ENCODE assay signal across 1 cellular context in the genomic region with DNA sequence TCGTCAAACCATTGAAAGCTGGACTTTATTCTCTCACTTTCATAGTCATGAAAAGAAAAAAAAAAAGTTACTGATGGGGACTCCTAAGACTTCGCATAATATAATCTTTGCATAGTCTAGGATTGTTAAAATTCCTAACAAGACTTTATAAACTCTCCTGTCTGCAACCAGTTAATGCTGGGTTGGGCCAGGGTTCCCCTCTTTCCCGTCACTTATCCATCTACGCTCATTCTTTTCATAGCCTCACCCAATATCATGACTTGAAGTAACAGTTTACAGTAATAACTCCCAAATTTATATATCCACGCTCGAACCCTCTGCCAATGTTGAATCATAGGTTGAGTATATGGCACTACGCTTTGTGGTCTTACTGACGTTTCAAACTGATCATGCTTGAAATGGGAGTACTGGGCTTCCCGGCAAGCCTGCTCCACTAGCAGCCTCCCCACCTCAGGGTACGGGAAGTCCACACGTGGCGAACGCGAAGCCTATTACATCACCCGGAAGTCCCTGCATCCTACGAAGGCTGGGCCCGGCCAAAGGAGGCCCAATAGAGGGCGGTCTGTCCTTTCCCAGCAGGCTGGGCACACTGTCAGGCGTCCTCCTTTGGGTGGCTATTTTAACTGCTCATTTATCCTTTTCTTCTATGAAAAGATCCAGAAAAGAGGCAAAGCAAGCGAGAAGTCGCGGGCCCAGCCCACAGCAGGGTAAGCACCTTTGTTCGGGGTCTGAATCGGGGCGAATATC.
TF ChIP-seq lines count a peak whose summit lies in the region.

No MANE protein-coding gene starts in this region.

TF ChIP-seq in HepG2, 621 proteins besides CTCF, POLR2A, EP300 and RAD21 (continues in another document):
- TF ChIP-seq MAF1 (CRISPR knock-in tag; IDR thresholded peaks at IDR 0.05; ENCODE audit: borderline replicate concordance) (peak; percentile 51; the same call in 1 of the 2 replicates), PCBP2 (optimal IDR thresholded peaks at IDR 0.05; ENCODE audit: low read depth, low read length, poor library complexity, severe bottlenecking) (no peak), RXRA (CRISPR knock-in tag; IDR thresholded peaks at IDR 0.05) (peak; percentile 12; the same call in 1 of the 2 replicates), ZNF432 (CRISPR knock-in tag; IDR thresholded peaks at IDR 0.05; ENCODE audit: borderline replicate concordance) (no peak), ZFY (CRISPR knock-in tag; IDR thresholded peaks at IDR 0.05) (peak; percentile 80), ZNF343 (CRISPR knock-in tag; IDR thresholded peaks at IDR 0.05) (no peak), GATAD1 (CRISPR knock-in tag; IDR thresholded peaks at IDR 0.05) (peak; percentile 63; the same call in 1 of the 2 replicates), EHMT2 (IDR thresholded peaks at IDR 0.05; ENCODE audit: borderline replicate concordance, low read depth, low read length) (no peak), RFXANK (CRISPR knock-in tag; IDR thresholded peaks at IDR 0.05) (peak; percentile 32; the same call in 1 of the 2 replicates), SP140L (CRISPR knock-in tag; IDR thresholded peaks at IDR 0.05; ENCODE audit: borderline replicate concordance) (0 out of 2 replicates have a peak, but pooled peaks have one; percentile 22), JUND (CRISPR knock-in tag; IDR thresholded peaks at IDR 0.05) (peak; percentile 76), ZNF329 (CRISPR knock-in tag; IDR thresholded peaks at IDR 0.05; ENCODE audit: low read depth) (no peak), PLSCR1 (CRISPR knock-in tag; IDR thresholded peaks at IDR 0.05; ENCODE audit: borderline replicate concordance) (no peak), CBX1 (IDR thresholded peaks at IDR 0.05; ENCODE audit: low read depth) (peak; percentile 43), FOXC1 (CRISPR knock-in tag; IDR thresholded peaks at IDR 0.05; ENCODE audit: borderline replicate concordance) (no peak), TCF7 (IDR thresholded peaks at IDR 0.05; ENCODE audit: low read depth) (no peak), ZNF564 (CRISPR knock-in tag; IDR thresholded peaks at IDR 0.05) (no peak), FOXA3 (CRISPR knock-in tag; IDR thresholded peaks at IDR 0.05) (peak; percentile 74), BRF2 (CRISPR knock-in tag; IDR thresholded peaks at IDR 0.05) (peak; percentile 64; the same call in 1 of the 2 replicates), TFAP4 (IDR thresholded peaks at IDR 0.05; ENCODE audit: borderline replicate concordance, low read depth) (peak; percentile 28; the same call in 1 of the 2 replicates), HIVEP1 (CRISPR knock-in tag; IDR thresholded peaks at IDR 0.05) (peak; percentile 65), ZNF703 (CRISPR knock-in tag; IDR thresholded peaks at IDR 0.05; ENCODE audit: borderline replicate concordance) (no peak), TOPORS (CRISPR knock-in tag; IDR thresholded peaks at IDR 0.05) (0 out of 2 replicates have a peak, but pooled peaks have one; percentile 60), PHF21A (CRISPR knock-in tag; IDR thresholded peaks at IDR 0.05) (peak; percentile 67), ZNF768 (CRISPR knock-in tag; IDR thresholded peaks at IDR 0.05) (peak; percentile 14; the same call in 1 of the 2 replicates), ZNF33B (CRISPR knock-in tag; IDR thresholded peaks at IDR 0.05) (0 out of 2 replicates have a peak, but pooled peaks have one; percentile 39), ZFP37 (CRISPR knock-in tag; IDR thresholded peaks at IDR 0.05; ENCODE audit: borderline replicate concordance) (peak; percentile 89; the same call in 1 of the 2 replicates), ZNF224 (CRISPR knock-in tag; IDR thresholded peaks at IDR 0.05) (no peak), IKZF5 (CRISPR knock-in tag; IDR thresholded peaks at IDR 0.05) (peak; percentile 91), ZMAT3 (CRISPR knock-in tag; conservative IDR thresholded peaks at IDR 0.05) (peak; percentile 67; the same call in 1 of the 2 replicates), TCF12 (IDR thresholded peaks at IDR 0.05) (no peak), TCF12 (CRISPR knock-in tag; IDR thresholded peaks at IDR 0.05) (peak; percentile 21; the same call in 1 of the 2 replicates), ZNF281 (CRISPR knock-in tag; IDR thresholded peaks at IDR 0.05; ENCODE audit: borderline replicate concordance) (0 out of 2 replicates have a peak, but pooled peaks have one; percentile 63), MTA1 (CRISPR knock-in tag; IDR thresholded peaks at IDR 0.05; ENCODE audit: borderline replicate concordance) (no peak), ZSCAN12 (CRISPR knock-in tag; IDR thresholded peaks at IDR 0.05) (peak; percentile 58; the same call in 1 of the 2 replicates), SMARCC2 (IDR thresholded peaks at IDR 0.05) (no peak), JUNB (CRISPR knock-in tag; IDR thresholded peaks at IDR 0.05; ENCODE audit: borderline replicate concordance) (no peak; the same call in 1 of the 2 replicates)
- TF ChIP-seq, protein P1, sequence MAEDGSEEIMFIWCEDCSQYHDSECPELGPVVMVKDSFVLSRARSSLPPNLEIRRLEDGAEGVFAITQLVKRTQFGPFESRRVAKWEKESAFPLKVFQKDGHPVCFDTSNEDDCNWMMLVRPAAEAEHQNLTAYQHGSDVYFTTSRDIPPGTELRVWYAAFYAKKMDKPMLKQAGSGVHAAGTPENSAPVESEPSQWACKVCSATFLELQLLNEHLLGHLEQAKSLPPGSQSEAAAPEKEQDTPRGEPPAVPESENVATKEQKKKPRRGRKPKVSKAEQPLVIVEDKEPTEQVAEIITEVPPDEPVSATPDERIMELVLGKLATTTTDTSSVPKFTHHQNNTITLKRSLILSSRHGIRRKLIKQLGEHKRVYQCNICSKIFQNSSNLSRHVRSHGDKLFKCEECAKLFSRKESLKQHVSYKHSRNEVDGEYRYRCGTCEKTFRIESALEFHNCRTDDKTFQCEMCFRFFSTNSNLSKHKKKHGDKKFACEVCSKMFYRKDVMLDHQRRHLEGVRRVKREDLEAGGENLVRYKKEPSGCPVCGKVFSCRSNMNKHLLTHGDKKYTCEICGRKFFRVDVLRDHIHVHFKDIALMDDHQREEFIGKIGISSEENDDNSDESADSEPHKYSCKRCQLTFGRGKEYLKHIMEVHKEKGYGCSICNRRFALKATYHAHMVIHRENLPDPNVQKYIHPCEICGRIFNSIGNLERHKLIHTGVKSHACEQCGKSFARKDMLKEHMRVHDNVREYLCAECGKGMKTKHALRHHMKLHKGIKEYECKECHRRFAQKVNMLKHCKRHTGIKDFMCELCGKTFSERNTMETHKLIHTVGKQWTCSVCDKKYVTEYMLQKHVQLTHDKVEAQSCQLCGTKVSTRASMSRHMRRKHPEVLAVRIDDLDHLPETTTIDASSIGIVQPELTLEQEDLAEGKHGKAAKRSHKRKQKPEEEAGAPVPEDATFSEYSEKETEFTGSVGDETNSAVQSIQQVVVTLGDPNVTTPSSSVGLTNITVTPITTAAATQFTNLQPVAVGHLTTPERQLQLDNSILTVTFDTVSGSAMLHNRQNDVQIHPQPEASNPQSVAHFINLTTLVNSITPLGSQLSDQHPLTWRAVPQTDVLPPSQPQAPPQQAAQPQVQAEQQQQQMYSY (CRISPR knock-in tag; IDR thresholded peaks at IDR 0.05) = 0 out of 2 replicates have a peak, but pooled peaks have one; percentile 53
- TF ChIP-seq, protein P2, sequence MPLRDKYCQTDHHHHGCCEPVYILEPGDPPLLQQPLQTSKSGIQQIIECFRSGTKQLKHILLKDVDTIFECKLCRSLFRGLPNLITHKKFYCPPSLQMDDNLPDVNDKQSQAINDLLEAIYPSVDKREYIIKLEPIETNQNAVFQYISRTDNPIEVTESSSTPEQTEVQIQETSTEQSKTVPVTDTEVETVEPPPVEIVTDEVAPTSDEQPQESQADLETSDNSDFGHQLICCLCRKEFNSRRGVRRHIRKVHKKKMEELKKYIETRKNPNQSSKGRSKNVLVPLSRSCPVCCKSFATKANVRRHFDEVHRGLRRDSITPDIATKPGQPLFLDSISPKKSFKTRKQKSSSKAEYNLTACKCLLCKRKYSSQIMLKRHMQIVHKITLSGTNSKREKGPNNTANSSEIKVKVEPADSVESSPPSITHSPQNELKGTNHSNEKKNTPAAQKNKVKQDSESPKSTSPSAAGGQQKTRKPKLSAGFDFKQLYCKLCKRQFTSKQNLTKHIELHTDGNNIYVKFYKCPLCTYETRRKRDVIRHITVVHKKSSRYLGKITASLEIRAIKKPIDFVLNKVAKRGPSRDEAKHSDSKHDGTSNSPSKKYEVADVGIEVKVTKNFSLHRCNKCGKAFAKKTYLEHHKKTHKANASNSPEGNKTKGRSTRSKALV (CRISPR knock-in tag; IDR thresholded peaks at IDR 0.05) = no peak
- TF ChIP-seq, protein P3, sequence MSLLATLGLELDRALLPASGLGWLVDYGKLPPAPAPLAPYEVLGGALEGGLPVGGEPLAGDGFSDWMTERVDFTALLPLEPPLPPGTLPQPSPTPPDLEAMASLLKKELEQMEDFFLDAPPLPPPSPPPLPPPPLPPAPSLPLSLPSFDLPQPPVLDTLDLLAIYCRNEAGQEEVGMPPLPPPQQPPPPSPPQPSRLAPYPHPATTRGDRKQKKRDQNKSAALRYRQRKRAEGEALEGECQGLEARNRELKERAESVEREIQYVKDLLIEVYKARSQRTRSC (CRISPR knock-in tag; IDR thresholded peaks at IDR 0.05; ENCODE audit: low read depth) = no peak
- TF ChIP-seq, protein P4, sequence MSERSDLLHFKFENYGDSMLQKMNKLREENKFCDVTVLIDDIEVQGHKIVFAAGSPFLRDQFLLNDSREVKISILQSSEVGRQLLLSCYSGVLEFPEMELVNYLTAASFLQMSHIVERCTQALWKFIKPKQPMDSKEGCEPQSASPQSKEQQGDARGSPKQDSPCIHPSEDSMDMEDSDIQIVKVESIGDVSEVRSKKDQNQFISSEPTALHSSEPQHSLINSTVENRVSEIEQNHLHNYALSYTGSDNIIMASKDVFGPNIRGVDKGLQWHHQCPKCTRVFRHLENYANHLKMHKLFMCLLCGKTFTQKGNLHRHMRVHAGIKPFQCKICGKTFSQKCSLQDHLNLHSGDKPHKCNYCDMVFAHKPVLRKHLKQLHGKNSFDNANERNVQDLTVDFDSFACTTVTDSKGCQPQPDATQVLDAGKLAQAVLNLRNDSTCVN (CRISPR knock-in tag; IDR thresholded peaks at IDR 0.05; ENCODE audit: borderline replicate concordance) = peak; percentile 49; the same call in 1 of the 2 replicates
